ENCODE assay signal across 18 cellular contexts in genomic region chr12:76038176-76038575, GRCh38.
"Had no signal": no experiment of that assay in that cellular context is flagged by ENCODE, and none has a peak within 500 bp of the region (broad histone marks: within the 10 kb centered on the region; RNA-seq: fewer than 3 reads in every experiment).

No MANE protein-coding gene starts in this region.

- ATAC-seq: activated CD8-positive, alpha-beta memory T cell treated with anti-CD3 and anti-CD28 coated beads, Interleukin-2, amount 10 ng/mL, durations not matched to agents 7 days and 5 days; activated T-cell treated with anti-CD3 and anti-CD28 coated beads, Interleukin-2, amount 50 U/mL, for 4 hours; heart left ventricle; left colon; pancreas had no signal

- H2AFZ ChIP-seq: neural progenitor cell had no signal

- H3K9ac ChIP-seq: neural progenitor cell had no signal

- H3K36me3 Mint-ChIP-seq: neural progenitor cell had no signal

- H3K9me3 Mint-ChIP-seq: activated naive CD8-positive, alpha-beta T cell treated with anti-CD3 and anti-CD28 coated beads for 36 hours; activated T-cell treated with anti-CD3 and anti-CD28 coated beads, Interleukin-2, amount 50 U/mL, for 4 hours; neural progenitor cell had no signal

- H3K27me3 Mint-ChIP-seq: activated CD8-positive, alpha-beta memory T cell treated with anti-CD3 and anti-CD28 coated beads, Interleukin-2, amount 10 ng/mL, durations not matched to agents 7 days and 5 days; activated naive CD8-positive, alpha-beta T cell treated with anti-CD3 and anti-CD28 coated beads for 36 hours had no signal

- H3K9me3 ChIP-seq: heart left ventricle, pancreas, tibial artery had no signal

- H3K27ac Mint-ChIP-seq: activated CD8-positive, alpha-beta memory T cell treated with anti-CD3 and anti-CD28 coated beads, Interleukin-2, amount 10 ng/mL, durations not matched to agents 7 days and 5 days; activated naive CD8-positive, alpha-beta T cell treated with anti-CD3 and anti-CD28 coated beads for 36 hours; neural progenitor cell had no signal

- H3K4me3 ChIP-seq: dorsolateral prefrontal cortex, heart left ventricle, lung, neural progenitor cell, pancreas, tibial artery had no signal

- H3K27ac ChIP-seq: foreskin keratinocyte, heart left ventricle, neural progenitor cell, pancreas, tibial artery had no signal

- H3K36me3 ChIP-seq: neural progenitor cell, pancreas had no signal

- H3K4me3 Mint-ChIP-seq: activated CD8-positive, alpha-beta memory T cell treated with anti-CD3 and anti-CD28 coated beads, Interleukin-2, amount 10 ng/mL, durations not matched to agents 7 days and 5 days; activated naive CD8-positive, alpha-beta T cell treated with anti-CD3 and anti-CD28 coated beads for 36 hours; activated T-cell treated with anti-CD3 and anti-CD28 coated beads, Interleukin-2, amount 50 U/mL, for 4 hours; neural progenitor cell had no signal

- H3K27me3 ChIP-seq: dorsolateral prefrontal cortex, foreskin keratinocyte, heart left ventricle, pancreas, tibial artery had no signal

- FAIRE-seq: bronchial epithelial cell, endometrium, pancreas had no signal

- DNase-seq: activated CD4-positive, alpha-beta T cell treated with anti-CD3 and anti-CD28 coated beads for 1 hour; activated CD4-positive, alpha-beta T cell treated with anti-CD3 and anti-CD28 coated beads, Interleukin-2, amount 50 U/mL, for 48 hours; activated CD8-positive, alpha-beta memory T cell treated with anti-CD3 and anti-CD28 coated beads, Interleukin-2, amount 10 ng/mL, durations not matched to agents 7 days and 5 days; activated gamma-delta T cell; activated naive CD8-positive, alpha-beta T cell treated with anti-CD3 and anti-CD28 coated beads for 36 hours; activated T-cell treated with anti-CD3 and anti-CD28 coated beads, Interleukin-2, amount 50 U/mL, for 4 hours; aorta; dorsolateral prefrontal cortex; foreskin keratinocyte; heart left ventricle; left colon; pancreas; T-helper 9 cell; tibial artery had no signal
